In genomic region chr22:43985532-43985931, GRCh38 we compare ENCODE assay signal across 1 cellular context.
TF ChIP-seq lines count a peak whose summit lies in the region.

No MANE protein-coding gene starts in this region.

TF ChIP-seq in WTC11, 78 proteins besides CTCF, POLR2A, EP300 and RAD21 (continued from another document):
- no peak for TF ChIP-seq CREB1 (CRISPR knock-in tag; IDR thresholded peaks at IDR 0.05)
- no peak for TF ChIP-seq ZNF219 (CRISPR knock-in tag; IDR thresholded peaks at IDR 0.05; ENCODE audit: borderline replicate concordance)
- no peak for TF ChIP-seq FOXK1 (CRISPR knock-in tag; IDR thresholded peaks at IDR 0.05)
- no peak for TF ChIP-seq ZMAT4 (CRISPR knock-in tag; IDR thresholded peaks at IDR 0.05)
- no peak for TF ChIP-seq ZBTB21 (CRISPR knock-in tag; IDR thresholded peaks at IDR 0.05; ENCODE audit: borderline replicate concordance)
- TF ChIP-seq ZBTB43 (CRISPR knock-in tag; IDR thresholded peaks at IDR 0.05): no peak
- TF ChIP-seq IRF2 (CRISPR knock-in tag; IDR thresholded peaks at IDR 0.05; ENCODE audit: borderline replicate concordance, low read depth): no peak
